ENCODE assay signal across 34 cellular contexts in the genomic region with DNA sequence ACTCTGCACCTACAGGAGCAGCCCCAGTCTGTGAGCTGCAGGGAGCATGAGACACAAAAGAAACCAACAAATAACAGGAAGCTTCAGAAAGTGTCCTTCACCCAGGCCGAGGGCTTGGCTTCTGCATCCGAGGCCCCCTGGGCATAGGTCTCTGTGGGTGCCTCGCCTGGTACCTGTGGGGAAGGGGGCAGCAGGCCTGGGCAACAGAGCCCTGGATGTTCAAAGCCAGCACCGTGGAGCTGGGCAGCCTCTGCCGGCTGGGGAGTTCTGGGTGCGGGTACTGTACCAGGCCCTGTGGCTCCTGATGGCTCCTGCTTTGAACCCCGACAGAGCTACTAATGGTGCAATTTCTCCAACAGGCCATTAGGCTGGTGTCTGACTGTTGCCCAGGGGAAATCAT.
"Had no signal": no experiment of that assay in that cellular context is flagged by ENCODE, and none has a peak within 500 bp of the region (broad histone marks: within the 10 kb centered on the region; RNA-seq: fewer than 3 reads in every experiment).

No MANE protein-coding gene starts in this region.

- H3K4me3 ChIP-seq: adrenal gland, cardiac muscle cell, coronary artery, dorsolateral prefrontal cortex, gastroesophageal sphincter, lower lobe of right lung, ovary, prostate gland, thyroid gland had no signal

- H3K27me3 ChIP-seq: adrenal gland, cardiac muscle cell, dorsolateral prefrontal cortex, gastroesophageal sphincter, ovary, thyroid gland had no signal

- ATAC-seq: activated naive CD4-positive, alpha-beta T cell treated with anti-CD3 and anti-CD28 coated beads, Interleukin-2, amount 50 U/mL, for 72 hours; activated T-helper 17 cell treated with anti-CD3 and anti-CD28 coated beads, Interleukin-2, amount 50 U/mL, for 72 hours; effector memory CD8-positive, alpha-beta T cell; gastroesophageal sphincter; lower lobe of right lung; sciatic nerve; stimulated activated memory B cell treated with anti-CD40 and anti-IgM and Interleukin-4, amounts not matched to agents 10 μg/mL and 1 μg/mL and 100 μg/mL, for 72 hours; stimulated activated naive CD8-positive, alpha-beta T cell treated with anti-CD3 and anti-CD28 coated beads, Interleukin-15, amount 100 ng/mL, for 72 hours had no signal

- H3K27ac ChIP-seq: cardiac muscle cell, lower lobe of right lung, thyroid gland, WERI-Rb-1 had no signal

- H3K36me3 ChIP-seq: adrenal gland, cardiac muscle cell, gastroesophageal sphincter, lower lobe of right lung, ovary, prostate gland, thyroid gland, WERI-Rb-1 had no signal

- DNase-seq: activated CD4-positive, alpha-beta memory T cell treated with anti-CD3 and anti-CD28 coated beads for 36 hours; activated CD4-positive, alpha-beta T cell treated with anti-CD3 and anti-CD28 coated beads, Interleukin-2, amount 10 ng/mL, durations not matched to agents 24 days and 14 days; activated CD4-positive, CD25-positive, alpha-beta regulatory T cell treated with anti-CD3 and anti-CD28 coated beads, Interleukin-2, amount 50 U/mL, for 72 hours; activated CD8-positive, alpha-beta memory T cell treated with anti-CD3 and anti-CD28 coated beads, Interleukin-2, amount 50 U/mL, for 4 hours; activated naive CD4-positive, alpha-beta T cell; activated T-cell treated with anti-CD3 and anti-CD28 coated beads, Interleukin-2, amount 50 U/mL, for 24 hours; adrenal gland; cerebellar nuclear complex; effector memory CD8-positive, alpha-beta T cell; erythroblast; hypothalamus; immature natural killer cell; lower lobe of right lung; mesendoderm; natural killer cell; ovary; small intestine; stimulated activated CD4-positive, alpha-beta T cell treated with anti-CD3 and anti-CD28 coated beads, Interleukin-1b, Interleukin-23, amount 100 ng/mL, for 48 hours; stimulated activated CD4-positive, alpha-beta T cell treated with anti-CD3 and anti-CD28 coated beads, Interleukin-4, amount 100 ng/mL, for 4 hours; stimulated activated CD8-positive, alpha-beta memory T cell treated with anti-CD3 and anti-CD28 coated beads, Interleukin-4, amount 100 ng/mL, for 48 hours; stimulated activated naive CD8-positive, alpha-beta T cell treated with anti-CD3 and anti-CD28 coated beads, Interleukin-15, amount 100 ng/mL, for 72 hours; substantia nigra; T-helper 9 cell; thyroid gland had no signal

- H3K9me3 ChIP-seq: adrenal gland, gastroesophageal sphincter, lower lobe of right lung, ovary, prostate gland, thyroid gland had no signal
